In the genomic region with DNA sequence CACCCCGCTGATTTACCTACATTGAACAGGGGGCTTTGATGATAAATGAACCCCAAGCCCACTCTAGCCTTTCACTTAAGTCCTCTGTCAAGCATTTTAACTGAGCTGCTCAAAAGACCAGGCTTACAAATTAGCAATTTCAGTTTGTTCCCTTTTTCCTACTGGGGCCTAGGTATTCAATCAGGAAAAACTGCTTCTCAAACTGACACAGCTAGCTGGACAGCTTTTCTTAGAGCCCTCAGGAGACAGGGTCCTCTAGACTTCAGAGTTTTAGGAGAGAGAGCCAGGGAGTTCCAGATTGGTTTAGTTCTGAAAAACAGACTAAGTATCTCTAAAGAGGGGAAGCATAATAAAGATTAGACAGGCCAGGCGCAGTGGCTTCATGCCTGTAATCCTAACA, we compare ENCODE assay signal across 14 cellular contexts. TPM values are rescaled to one million over a fixed set of nuclear protein-coding genes. Genes with fewer than 3 reads are reported as not detected.
DNase-seq lines count a peak whose midpoint lies in the region; ATAC-seq and TF ChIP-seq lines count a peak whose summit lies in the region.
"Had no signal": no experiment of that assay in that cellular context is flagged by ENCODE, and none has a peak within 500 bp of the region (broad histone marks: within the 10 kb centered on the region; RNA-seq: fewer than 3 reads in every experiment).

No MANE protein-coding gene starts in this region.

- no peak overlapping the region for H3K27ac ChIP-seq in BLaER1
- no peak overlapping the region for H3K27ac ChIP-seq in CD8-positive, alpha-beta T cell (ENCODE audit: low read depth, low read length)
- H3K27ac ChIP-seq: uterus had no signal

- no peaks in the 10 kb centered on the region for H3K9me3 ChIP-seq in BLaER1
- H3K9me3 ChIP-seq in CD8-positive, alpha-beta T cell (ENCODE audit: low read length), result no peaks in the 10 kb centered on the region
- H3K9me3 ChIP-seq: ascending aorta, uterus had no signal

- peaks cover 21% of the 10 kb centered on the region for H3K36me3 Mint-ChIP-seq in CD8-positive, alpha-beta T cell
- peaks cover 10% of the 10 kb centered on the region for H3K36me3 Mint-ChIP-seq in activated naive CD8-positive, alpha-beta T cell
- peaks cover 23% of the 10 kb centered on the region for H3K36me3 Mint-ChIP-seq in nephron progenitor cell (ENCODE audit: low read depth)

- peaks cover 53% of the 10 kb centered on the region for H3K4me1 Mint-ChIP-seq in CD8-positive, alpha-beta T cell (ENCODE audit: low read depth)
- H3K4me1 Mint-ChIP-seq in activated naive CD8-positive, alpha-beta T cell (ENCODE audit: low read depth), result peaks cover 49% of the 10 kb centered on the region
- H3K4me1 Mint-ChIP-seq in nephron progenitor cell, result peaks cover 51% of the 10 kb centered on the region

- no peak overlapping the region for H3K4me3 ChIP-seq in BLaER1
- no peak overlapping the region for H3K4me3 ChIP-seq in CD8-positive, alpha-beta T cell (ENCODE audit: low read depth, low read length)
- H3K4me3 ChIP-seq: ascending aorta, dorsolateral prefrontal cortex, uterus had no signal

- no peaks in the 10 kb centered on the region for H3K27me3 ChIP-seq in BLaER1
- no peaks in the 10 kb centered on the region for H3K27me3 ChIP-seq in CD8-positive, alpha-beta T cell (ENCODE audit: insufficient read depth, low read length)
- H3K27me3 ChIP-seq: ascending aorta, dorsolateral prefrontal cortex, uterus had no signal

- CTCF ChIA-PET in CD8-positive, alpha-beta T cell (lab: Charles Lee), result interaction anchor here (0.6 to 12.7 kb wide), 7 partner anchors 9 to 78 kb away, joined by 3 to 239 read pairs (median 3); partner anchors contain the start of genes ACBD4 and PLCD3

- H3K27me3 Mint-ChIP-seq in CD8-positive, alpha-beta T cell (ENCODE audit: low read depth), result no peaks in the 10 kb centered on the region
- H3K27me3 Mint-ChIP-seq in activated naive CD8-positive, alpha-beta T cell, result no peaks in the 10 kb centered on the region
- H3K27me3 Mint-ChIP-seq in nephron progenitor cell (ENCODE audit: low read depth, poor library complexity), result peaks cover 2% of the 10 kb centered on the region

- intact Hi-C loops in CD8-positive, alpha-beta T cell (cut with DNase I, micrococcal nuclease), result no loop called here

- H3K36me3 ChIP-seq in BLaER1, result no peaks in the 10 kb centered on the region
- no peaks in the 10 kb centered on the region for H3K36me3 ChIP-seq in CD8-positive, alpha-beta T cell (ENCODE audit: insufficient read depth, low read length)
- H3K36me3 ChIP-seq: ascending aorta, uterus had no signal

- no peak for TF ChIP-seq CTCF in CD8-positive, alpha-beta T cell (IDR thresholded peaks at IDR 0.05)
- TF ChIP-seq CTCF in nephron progenitor cell (IDR thresholded peaks at IDR 0.05), result no peak

- peak overlapping the region; percentile 8; the same call in 1 of the 2 replicates for H3K9ac ChIP-seq in BLaER1

- POLR2A ChIA-PET in CD8-positive, alpha-beta T cell (lab: Charles Lee), result interaction anchor here (0.9 to 8.5 kb wide), 3 partner anchors 17 to 43 kb away, joined by 3 to 119 read pairs (median 6); partner anchors contain the start of gene ACBD4

- no peak overlapping the region for H3K4me2 ChIP-seq in BLaER1

- no peak overlapping the region for H3K4me3 Mint-ChIP-seq in CD8-positive, alpha-beta T cell
- H3K4me3 Mint-ChIP-seq in activated naive CD8-positive, alpha-beta T cell, result no peak overlapping the region
- H3K4me3 Mint-ChIP-seq in nephron progenitor cell, result no peak overlapping the region
- H3K4me3 Mint-ChIP-seq: WTC11 had no signal

- H3K27ac Mint-ChIP-seq in CD8-positive, alpha-beta T cell, result peak overlapping the region; percentile 45
- peak overlapping the region; percentile 72 for H3K27ac Mint-ChIP-seq in activated naive CD8-positive, alpha-beta T cell
- H3K27ac Mint-ChIP-seq in nephron progenitor cell, result peak overlapping the region; percentile 50

- no peaks in the 10 kb centered on the region for H3K9me3 Mint-ChIP-seq in CD8-positive, alpha-beta T cell
- H3K9me3 Mint-ChIP-seq in activated naive CD8-positive, alpha-beta T cell (ENCODE audit: low read depth), result no peaks in the 10 kb centered on the region
- no peaks in the 10 kb centered on the region for H3K9me3 Mint-ChIP-seq in nephron progenitor cell
- H3K9me3 Mint-ChIP-seq: WTC11 had no signal

- H4K20me1 ChIP-seq in BLaER1, result peaks cover 14% of the 10 kb centered on the region

- H3K4me1 ChIP-seq in BLaER1, result peaks cover 55% of the 10 kb centered on the region
- peaks cover 50% of the 10 kb centered on the region for H3K4me1 ChIP-seq in CD8-positive, alpha-beta T cell (ENCODE audit: insufficient read depth, low read length)

- ATAC-seq in CD8-positive, alpha-beta T cell, result no peak
- ATAC-seq in GM21529 (IDR thresholded peaks at IDR 0.05; ENCODE audit: unreplicated experiment) (no peak), GM18870 (IDR thresholded peaks at IDR 0.05; ENCODE audit: unreplicated experiment) (no peak)
- ATAC-seq: WTC11 had no signal

- DNase-seq in CD8-positive, alpha-beta T cell, result no peak
- DNase-seq in nephron progenitor cell (no peak), D341Med (ENCODE audit: low spot score) (no peak)
- DNase-seq: dorsolateral prefrontal cortex; NCI-H1436; retina; stimulated activated CD4-positive, alpha-beta T cell treated with anti-CD3 and anti-CD28 coated beads, Interleukin-4, amount 100 ng/mL, for 1 hour; uterus had no signal

RNA-seq across cellular contexts. Expression of gene HEXIM2, which starts 6.2 kb away (rescaled TPM):
- total RNA-seq in CD8-positive, alpha-beta T cell, result 1 to 10 TPM; 1.2 to 1.4 TPM

RNA-seq across cellular contexts. Expression of gene HEXIM1, which starts 7.2 kb away (rescaled TPM):
- total RNA-seq in CD8-positive, alpha-beta T cell, result 10 to 100 TPM; 76.5 to 77.2 TPM

RNA-seq across cellular contexts. Expression of gene ACBD4, which starts 20.0 kb away (rescaled TPM):
- total RNA-seq in CD8-positive, alpha-beta T cell, result 10 to 100 TPM; 15.5 to 19.3 TPM

RNA-seq across cellular contexts. Expression of gene PLCD3, which starts 23.2 kb away (rescaled TPM):
- 1 to 10 TPM; 2.2 to 4.3 TPM for total RNA-seq in CD8-positive, alpha-beta T cell
